In the genomic region with DNA sequence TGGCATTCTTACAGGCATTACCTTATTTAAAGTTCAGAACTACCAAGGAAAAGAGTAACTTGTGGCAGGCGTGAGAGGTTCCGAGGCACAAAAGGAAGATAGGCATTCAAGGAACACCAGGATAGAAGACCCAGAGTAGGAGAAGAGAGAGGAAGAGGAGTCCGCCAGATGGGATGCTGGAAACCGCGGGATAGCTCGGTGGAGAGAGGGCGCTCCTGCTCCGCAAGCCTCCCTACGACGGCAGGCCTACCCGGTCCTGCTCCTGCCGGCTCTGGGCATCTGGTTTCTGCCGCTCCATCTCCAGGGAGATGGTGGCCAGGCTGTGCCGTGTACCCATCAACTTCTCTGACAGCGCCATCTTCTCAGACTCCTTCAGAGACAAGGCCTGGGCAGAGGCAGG, we compare ENCODE assay signal across 1 cellular context.
A peak's percentile ranks its signal among the peaks of the same experiment; 100 is the strongest.
TF ChIP-seq lines count a peak whose summit lies in the region.

No MANE protein-coding gene starts in this region.

TF ChIP-seq in HepG2, 621 proteins besides CTCF, POLR2A, EP300 and RAD21:
- TF ChIP-seq, protein P1, sequence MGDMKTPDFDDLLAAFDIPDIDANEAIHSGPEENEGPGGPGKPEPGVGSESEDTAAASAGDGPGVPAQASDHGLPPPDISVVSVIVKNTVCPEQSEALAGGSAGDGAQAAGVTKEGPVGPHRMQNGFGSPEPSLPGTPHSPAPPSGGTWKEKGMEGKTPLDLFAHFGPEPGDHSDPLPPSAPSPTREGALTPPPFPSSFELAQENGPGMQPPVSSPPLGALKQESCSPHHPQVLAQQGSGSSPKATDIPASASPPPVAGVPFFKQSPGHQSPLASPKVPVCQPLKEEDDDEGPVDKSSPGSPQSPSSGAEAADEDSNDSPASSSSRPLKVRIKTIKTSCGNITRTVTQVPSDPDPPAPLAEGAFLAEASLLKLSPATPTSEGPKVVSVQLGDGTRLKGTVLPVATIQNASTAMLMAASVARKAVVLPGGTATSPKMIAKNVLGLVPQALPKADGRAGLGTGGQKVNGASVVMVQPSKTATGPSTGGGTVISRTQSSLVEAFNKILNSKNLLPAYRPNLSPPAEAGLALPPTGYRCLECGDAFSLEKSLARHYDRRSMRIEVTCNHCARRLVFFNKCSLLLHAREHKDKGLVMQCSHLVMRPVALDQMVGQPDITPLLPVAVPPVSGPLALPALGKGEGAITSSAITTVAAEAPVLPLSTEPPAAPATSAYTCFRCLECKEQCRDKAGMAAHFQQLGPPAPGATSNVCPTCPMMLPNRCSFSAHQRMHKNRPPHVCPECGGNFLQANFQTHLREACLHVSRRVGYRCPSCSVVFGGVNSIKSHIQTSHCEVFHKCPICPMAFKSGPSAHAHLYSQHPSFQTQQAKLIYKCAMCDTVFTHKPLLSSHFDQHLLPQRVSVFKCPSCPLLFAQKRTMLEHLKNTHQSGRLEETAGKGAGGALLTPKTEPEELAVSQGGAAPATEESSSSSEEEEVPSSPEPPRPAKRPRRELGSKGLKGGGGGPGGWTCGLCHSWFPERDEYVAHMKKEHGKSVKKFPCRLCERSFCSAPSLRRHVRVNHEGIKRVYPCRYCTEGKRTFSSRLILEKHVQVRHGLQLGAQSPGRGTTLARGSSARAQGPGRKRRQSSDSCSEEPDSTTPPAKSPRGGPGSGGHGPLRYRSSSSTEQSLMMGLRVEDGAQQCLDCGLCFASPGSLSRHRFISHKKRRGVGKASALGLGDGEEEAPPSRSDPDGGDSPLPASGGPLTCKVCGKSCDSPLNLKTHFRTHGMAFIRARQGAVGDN (CRISPR knock-in tag; IDR thresholded peaks at IDR 0.05) = peak; percentile 33
- TF ChIP-seq ZNF207 (IDR thresholded peaks at IDR 0.05; ENCODE audit: borderline replicate concordance) (no peak), ZBTB38 (CRISPR knock-in tag; IDR thresholded peaks at IDR 0.05) (peak; percentile 71; the same call in 1 of the 2 replicates), ZNF713 (CRISPR knock-in tag; IDR thresholded peaks at IDR 0.05) (no peak), ZNF768 (CRISPR knock-in tag; IDR thresholded peaks at IDR 0.05) (peak; percentile 55; the same call in 1 of the 2 replicates), MTF2 (CRISPR knock-in tag; IDR thresholded peaks at IDR 0.05; ENCODE audit: borderline replicate concordance) (no peak), ZBTB33 (CRISPR knock-in tag; IDR thresholded peaks at IDR 0.05) (peak; percentile 99)
